Comparison of ENCODE assay signal across 19 cellular contexts in the genomic region with DNA sequence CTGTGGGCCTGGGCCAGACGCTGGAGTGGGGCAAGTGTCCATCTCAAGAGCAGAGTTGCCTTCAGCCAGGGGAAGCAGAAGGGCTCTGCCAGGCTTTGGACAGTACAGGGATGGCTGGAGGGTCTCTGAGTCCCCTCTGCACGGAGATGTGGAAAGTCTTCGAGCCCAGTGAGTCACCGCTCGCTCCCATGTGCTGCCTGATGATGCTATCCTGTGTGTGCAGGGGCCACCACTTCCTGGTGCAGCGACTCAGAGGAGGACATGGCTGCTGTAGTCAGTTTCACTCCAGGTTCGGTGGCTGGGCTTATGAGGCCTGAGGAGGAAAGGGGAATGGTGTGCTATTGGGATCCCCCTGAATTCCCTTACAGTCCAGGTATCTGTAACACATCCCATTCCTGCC. TPM values are rescaled to one million over a fixed set of nuclear protein-coding genes. Genes with fewer than 3 reads are reported as not detected.
DNase-seq lines count a peak whose midpoint lies in the region; TF ChIP-seq lines count a peak whose summit lies in the region.
"Had no signal": no experiment of that assay in that cellular context is flagged by ENCODE, and none has a peak within 500 bp of the region (broad histone marks: within the 10 kb centered on the region; RNA-seq: fewer than 3 reads in every experiment).

No MANE protein-coding gene starts in this region.

- H3K27me3 Mint-ChIP-seq in Calu3 (ENCODE audit: unreplicated experiment) = peaks cover 97% of the 10 kb centered on the region

- no peaks in the 10 kb centered on the region for H3K9me3 Mint-ChIP-seq in Calu3 (ENCODE audit: low read depth, unreplicated experiment)
- H3K9me3 Mint-ChIP-seq: dendritic cell treated with granulocyte-macrophage colony-stimulating factor and Interleukin-4, amounts not matched to agents 40 ng/mL and 50 ng/mL, for 4 days; naive B cell had no signal

- no TSS peak for BruUV-seq in Calu3 (replicated peaks; lab: Mats Ljungman, UMichigan)

- H3K4me1 Mint-ChIP-seq in Calu3 (ENCODE audit: low read depth, unreplicated experiment) = no peaks in the 10 kb centered on the region
- H3K4me1 Mint-ChIP-seq: naive B cell had no signal

- TF ChIP-seq CTCF in Calu3 (IDR thresholded peaks at IDR 0.05; ENCODE audit: unreplicated experiment) (no peak), epithelial cell of esophagus (IDR thresholded peaks at IDR 0.05; ENCODE audit: insufficient read depth, low read depth, low read length, missing control alignments) (no peak)

- no peaks in the 10 kb centered on the region for H3K36me3 Mint-ChIP-seq in Calu3 (ENCODE audit: insufficient read depth, unreplicated experiment)
- H3K36me3 Mint-ChIP-seq: CD4-positive, CD25-positive, alpha-beta regulatory T cell; naive B cell had no signal

- CTCF ChIA-PET in Calu3 (lab: Charles Lee) = interaction anchor here (1.1 kb wide), 1 partner anchor 11 kb away, joined by 3 read pairs; no protein-coding TSS in a partner anchor

- H3K4me3 ChIP-seq in epithelial cell of esophagus (ENCODE audit: low read length) = no peak overlapping the region
- H3K4me3 ChIP-seq: left ventricle myocardium inferior, psoas muscle, SJSA1, spleen had no signal

- no peak overlapping the region for H3K27ac Mint-ChIP-seq in Calu3 (ENCODE audit: unreplicated experiment)
- H3K27ac Mint-ChIP-seq: dendritic cell treated with granulocyte-macrophage colony-stimulating factor and Interleukin-4, amounts not matched to agents 40 ng/mL and 50 ng/mL, for 4 days had no signal

- DNase-seq in Calu3 = peak; percentile 43
- peak; percentile 3 for DNase-seq in GM04503 (ENCODE audit: low read depth)
- DNase-seq in OCI-M1 (lab: John Stamatoyannopoulos, UW) = peak; percentile 3
- peak; percentile 38 for DNase-seq in epithelial cell of esophagus (ENCODE audit: low read depth)
- no peak for DNase-seq in activated gamma-delta T cell treated with Interleukin-2 at 50 U/mL for 16 hours
- DNase-seq in stimulated activated naive CD4-positive, alpha-beta T cell treated with Interleukin-2 at 50 U/mL for 16 hours (lab: John Stamatoyannopoulos, UW) = no peak
- no peak for DNase-seq in NCI-H2107 (lab: John Stamatoyannopoulos, UW)
- DNase-seq in NCI-H82 (lab: John Stamatoyannopoulos, UW) = no peak
- DNase-seq: CD4-positive, CD25-positive, alpha-beta regulatory T cell; Kasumi-1; left ventricle myocardium inferior; naive B cell; NCI-H2081; NCI-H774; spleen had no signal

- intact Hi-C loops in Calu3 (cut with micrococcal nuclease; ENCODE audit: unreplicated experiment) = no loop called here

- H3K4me3 Mint-ChIP-seq in Calu3 (ENCODE audit: low read depth, unreplicated experiment) = no peak overlapping the region
- H3K4me3 Mint-ChIP-seq: CD4-positive, CD25-positive, alpha-beta regulatory T cell; dendritic cell treated with granulocyte-macrophage colony-stimulating factor and Interleukin-4, amounts not matched to agents 40 ng/mL and 50 ng/mL, for 4 days; naive B cell had no signal

RNA-seq across cellular contexts. Expression of a gene that starts 6.0 kb away (rescaled TPM):
- total RNA-seq in Calu3 (2022) = not detected in 2 replicates
- total RNA-seq: CD4-positive, CD25-positive, alpha-beta regulatory T cell; G401; SJSA1 had no signal

Comparison
In these comparisons a context has a peak if more than half of its experiments do, and no peak if none do; other contexts are left out.
1. DNase-seq: peak in Calu3 (single experiment), GM04503 (single experiment), OCI-M1 (single experiment) and epithelial cell of esophagus (single experiment); none in activated gamma-delta T cell treated with Interleukin-2 at 50 U/mL for 16 hours (single experiment), stimulated activated naive CD4-positive, alpha-beta T cell treated with Interleukin-2 at 50 U/mL for 16 hours (single experiment), NCI-H2107 (single experiment) and NCI-H82 (single experiment).